ENCODE assay signal across 8 cellular contexts in genomic region chr22:41576877-41577276, GRCh38. TPM values are rescaled to one million over a fixed set of nuclear protein-coding genes. Genes with fewer than 3 reads are reported as not detected.
DNase-seq lines count a peak whose midpoint lies in the region; ATAC-seq and TF ChIP-seq lines count a peak whose summit lies in the region.

No MANE protein-coding gene starts in this region.

- H3K27me3 Mint-ChIP-seq in HFFc6 (ENCODE audit: insufficient read depth) (peaks cover 4% of the 10 kb centered on the region; the same call in 1 of the 2 replicates), mesothelial cell of epicardium (ENCODE audit: low read depth) (no peaks in the 10 kb centered on the region)

- H3K4me1 Mint-ChIP-seq in HFFc6 (ENCODE audit: low read depth), result no peaks in the 10 kb centered on the region
- H3K4me1 Mint-ChIP-seq in mesothelial cell of epicardium, result no peaks in the 10 kb centered on the region

- TF ChIP-seq CTCF in HFFc6 (IDR thresholded peaks at IDR 0.05) (peak; percentile 76), mesothelial cell of epicardium (IDR thresholded peaks at IDR 0.05; ENCODE audit: unreplicated experiment) (no peak)

- no peaks in the 10 kb centered on the region for H3K9me3 Mint-ChIP-seq in HFFc6
- H3K9me3 Mint-ChIP-seq in mesothelial cell of epicardium, result no peaks in the 10 kb centered on the region

- H3K27ac Mint-ChIP-seq in HFFc6, result no peak overlapping the region
- H3K27ac Mint-ChIP-seq in mesothelial cell of epicardium, result peak overlapping the region; percentile 34

- DNase-seq in D341Med (ENCODE audit: low spot score) (peak; percentile 88), HFFc6 (peak; percentile 60), SKM-1 treated with dmso at 0.1 percent for 144 hours (lab: John Stamatoyannopoulos, UW; ENCODE audit: unreplicated experiment) (peak; percentile 18), dermis blood vessel endothelial cell (peak; percentile 69), mesothelial cell of epicardium (ENCODE audit: low spot score in 2 of 2, unreplicated experiment in 2 of 2) (peak in 1 of 2 experiments; percentile 49), hippocampal formation (lab: John Stamatoyannopoulos, UW) (no peak)

- TF ChIP-seq POLR2A in GM18505 (IDR thresholded peaks at IDR 0.05; ENCODE audit: borderline replicate concordance, extremely low read depth, insufficient read depth, insufficient read length), result no peak

- no peak for ATAC-seq in GM21723 (IDR thresholded peaks at IDR 0.05; ENCODE audit: unreplicated experiment)
- no peak for ATAC-seq in GM18505 (IDR thresholded peaks at IDR 0.05; ENCODE audit: unreplicated experiment)

- H3K36me3 Mint-ChIP-seq in HFFc6 (ENCODE audit: low read depth) (peaks cover 21% of the 10 kb centered on the region; the same call in 1 of the 2 replicates), mesothelial cell of epicardium (peaks cover 5% of the 10 kb centered on the region)

- no peak overlapping the region for H3K4me3 Mint-ChIP-seq in HFFc6
- H3K4me3 Mint-ChIP-seq in mesothelial cell of epicardium, result no peak overlapping the region

RNA-seq across cellular contexts. Expression of gene PMM1, which starts 12.8 kb away (rescaled TPM):
- total RNA-seq in HFFc6 (2021; fragmentation: NEBNext Ultra II Directional; extraction: Animal tissue kit (Norgen Biotek cat#: 25700)), result 10 to 100 TPM; 60.1 to 69.2 (median 64.8) TPM
- total RNA-seq in dermis blood vessel endothelial cell, result 2.3 and 3.6 TPM in 2 replicates
- 24.4 to 26.2 TPM (median 25.8 TPM) in 3 replicates for total RNA-seq in mesothelial cell of epicardium

RNA-seq across cellular contexts. Expression of gene CSDC2, which starts 16.1 kb away (rescaled TPM):
- total RNA-seq in HFFc6 (2021; fragmentation: NEBNext Ultra II Directional; extraction: Animal tissue kit (Norgen Biotek cat#: 25700)), result 1 to 10 TPM; 3.4 to 7.9 (median 4.2) TPM
- total RNA-seq in dermis blood vessel endothelial cell, result not detected in 2 replicates
- 15.6 to 18.3 TPM (median 17.7 TPM) in 3 replicates for total RNA-seq in mesothelial cell of epicardium

RNA-seq across cellular contexts. Expression of gene POLR3H, which starts 32.6 kb away (rescaled TPM):
- total RNA-seq in HFFc6 (2021; fragmentation: NEBNext Ultra II Directional; extraction: Animal tissue kit (Norgen Biotek cat#: 25700)), result 10 to 100 TPM; 50.9 to 72.1 (median 56.0) TPM
- total RNA-seq in dermis blood vessel endothelial cell (11.7 and 20.3 TPM in 2 replicates), mesothelial cell of epicardium (41.0 to 47.4 TPM (median 46.6 TPM) in 3 replicates)

RNA-seq across cellular contexts. Expression of gene DESI1, which starts 44.0 kb away (rescaled TPM):
- total RNA-seq in HFFc6 (2021; fragmentation: NEBNext Ultra II Directional; extraction: Animal tissue kit (Norgen Biotek cat#: 25700)), result 10 to 100 TPM; 41.4 to 53.3 (median 46.1) TPM
- 16.5 and 26.7 TPM in 2 replicates for total RNA-seq in dermis blood vessel endothelial cell
- 35.4 to 37.5 TPM (median 36.7 TPM) in 3 replicates for total RNA-seq in mesothelial cell of epicardium

RNA-seq across cellular contexts. Expression of gene XRCC6, which starts 44.2 kb away (rescaled TPM):
- 100 to 1,000 TPM; 324 to 395 (median 373) TPM for total RNA-seq in HFFc6 (2021; fragmentation: NEBNext Ultra II Directional; extraction: Animal tissue kit (Norgen Biotek cat#: 25700))
- total RNA-seq in dermis blood vessel endothelial cell (343 and 459 TPM in 2 replicates), mesothelial cell of epicardium (216 to 221 TPM (median 221 TPM) in 3 replicates)

Comparison
In these comparisons a context has a peak if more than half of its experiments do, and no peak if none do; other contexts are left out.
1. DNase-seq: peak in D341Med (single experiment), HFFc6 (single experiment), SKM-1 treated with dmso at 0.1 percent for 144 hours (single experiment) and dermis blood vessel endothelial cell (single experiment); none in hippocampal formation (0 of 2).